In the genomic region with DNA sequence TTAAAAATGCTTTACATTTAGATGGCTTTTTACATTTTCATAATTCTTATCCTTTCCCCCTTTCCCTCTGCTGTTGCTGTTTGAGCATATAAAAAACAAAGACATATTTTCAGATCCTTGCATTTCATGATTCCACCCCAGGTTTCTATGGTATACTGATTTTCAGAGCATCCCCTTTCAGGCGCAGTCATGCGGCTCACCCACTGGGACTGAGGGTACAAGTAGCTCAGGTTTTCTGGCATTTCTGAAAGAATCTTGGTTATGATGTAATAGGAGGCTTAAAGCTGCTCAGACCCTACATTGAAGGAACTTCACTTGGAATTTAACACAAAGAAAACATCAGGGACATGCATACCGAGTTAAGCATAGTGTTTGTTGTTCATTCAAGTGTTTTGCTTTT, we compare ENCODE assay signal across 34 cellular contexts.
"Had no signal": no experiment of that assay in that cellular context is flagged by ENCODE, and none has a peak within 500 bp of the region (broad histone marks: within the 10 kb centered on the region; RNA-seq: fewer than 3 reads in every experiment).

No MANE protein-coding gene starts in this region.

- DNase-seq: activated effector memory CD4-positive, alpha-beta T cell treated with anti-CD3 and anti-CD28 coated beads, Interleukin-2, amount 50 U/mL, for 16 hours; activated effector memory CD4-positive, alpha-beta T cell treated with Interleukin-2 at 50 U/mL for 16 hours; activated gamma-delta T cell; activated gamma-delta T cell treated with Interleukin-2 at 50 U/mL for 16 hours; activated naive CD4-positive, alpha-beta T cell; activated naive CD4-positive, alpha-beta T cell treated with anti-CD3 and anti-CD28 coated beads for 36 hours; activated naive CD4-positive, alpha-beta T cell treated with anti-CD3 and anti-CD28 coated beads, Interleukin-2, amount 10 ng/mL, durations not matched to agents 7 days and 5 days; activated naive CD4-positive, alpha-beta T cell treated with anti-CD3 and anti-CD28 coated beads, Interleukin-2, amount 50 U/mL, for 16 hours; activated naive CD4-positive, alpha-beta T cell treated with Interleukin-2 at 50 U/mL for 16 hours; activated naive CD8-positive, alpha-beta T cell treated with anti-CD3 and anti-CD28 coated beads for 36 hours; activated naive CD8-positive, alpha-beta T cell treated with anti-CD3 and anti-CD28 coated beads, Interleukin-2, amount 10 ng/mL, durations not matched to agents 7 days and 5 days; activated naive CD8-positive, alpha-beta T cell treated with anti-CD3 and anti-CD28 coated beads, Interleukin-2, amount 50 U/mL, for 24 hours; activated T-cell treated with anti-CD3 and anti-CD28 coated beads, Interleukin-2, amount 50 U/mL, for 1 hour; activated T-cell treated with anti-CD3 and anti-CD28 coated beads, Interleukin-2, amount 50 U/mL, for 24 hours; activated T-cell treated with anti-CD3 and anti-CD28 coated beads, Interleukin-2, amount 50 U/mL, for 4 hours; activated T-cell treated with anti-CD3 and anti-CD28 coated beads, Interleukin-2, amount 50 U/mL, for 48 hours; activated T-cell treated with anti-CD3 and anti-CD28 coated beads, Interleukin-2, amount 50 U/mL, for 72 hours; amniotic stem cell; amygdala; anterior cingulate cortex; aorta; brain microvascular endothelial cell; caudate nucleus; central memory CD4-positive, alpha-beta T cell; cerebellar nuclear complex had no signal

- H3K27ac ChIP-seq: adrenal gland, ascending aorta, body of pancreas, brain microvascular endothelial cell, breast epithelium, cardiac muscle cell had no signal

- H3K4me1 ChIP-seq: adrenal gland, ascending aorta, body of pancreas, breast epithelium had no signal

- H3K4me3 ChIP-seq: adrenal gland, ascending aorta, body of pancreas, breast epithelium, cardiac muscle cell had no signal

- FAIRE-seq: astrocyte, bronchial epithelial cell had no signal

- H3K9me3 ChIP-seq: adrenal gland, ascending aorta, body of pancreas, breast epithelium had no signal

- H3K27me3 ChIP-seq: adrenal gland, ascending aorta, body of pancreas, brain microvascular endothelial cell, breast epithelium, cardiac muscle cell had no signal

- ATAC-seq: activated naive CD4-positive, alpha-beta T cell treated with anti-CD3 and anti-CD28 coated beads, Interleukin-2, amount 50 U/mL, for 72 hours; activated naive CD8-positive, alpha-beta T cell treated with anti-CD3 and anti-CD28 coated beads, Interleukin-2, amount 50 U/mL, for 24 hours; activated T-cell treated with anti-CD3 and anti-CD28 coated beads, Interleukin-2, amount 50 U/mL, for 4 hours; activated T-cell treated with anti-CD3 and anti-CD28 coated beads, Interleukin-2, amount 50 U/mL, for 72 hours; activated T-helper 17 cell treated with anti-CD3 and anti-CD28 coated beads, Interleukin-2, amount 50 U/mL, for 72 hours; body of pancreas had no signal

- H3K36me3 ChIP-seq: adrenal gland, ascending aorta, brain microvascular endothelial cell, breast epithelium, cardiac muscle cell had no signal
